ENCODE assay signal across 34 cellular contexts in the genomic region with DNA sequence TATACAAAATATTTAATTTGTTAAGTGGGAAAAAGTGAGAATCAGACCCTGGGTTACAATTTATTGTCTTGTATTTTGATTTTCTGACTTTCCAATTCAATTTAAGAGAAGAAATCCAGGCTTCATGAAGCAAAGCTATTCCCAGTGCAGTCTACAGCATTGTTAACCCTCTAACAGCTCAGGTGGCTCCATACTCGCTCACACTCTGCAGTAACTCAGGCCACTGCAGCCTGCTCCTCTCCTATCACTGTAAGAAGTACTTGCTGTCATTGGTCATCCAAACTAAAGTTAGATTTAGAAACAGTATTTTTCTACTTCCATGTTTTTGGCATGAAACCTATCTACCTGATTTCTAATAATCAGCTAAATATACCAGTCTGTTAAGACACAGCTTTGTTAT.
"Had no signal": no experiment of that assay in that cellular context is flagged by ENCODE, and none has a peak within 500 bp of the region (broad histone marks: within the 10 kb centered on the region; RNA-seq: fewer than 3 reads in every experiment).

No MANE protein-coding gene starts in this region.

- H3K4me3 Mint-ChIP-seq: activated B cell treated with CpG ODN at 0.5 μM for 24 hours; activated CD4-positive, alpha-beta memory T cell treated with anti-CD3 and anti-CD28 coated beads for 36 hours; activated CD4-positive, alpha-beta T cell treated with anti-CD3 and anti-CD28 coated beads, Interleukin-2, amount 10 ng/mL, durations not matched to agents 24 days and 14 days; activated CD8-positive, alpha-beta T cell treated with anti-CD3 and anti-CD28 coated beads for 36 hours; activated naive CD4-positive, alpha-beta T cell treated with anti-CD3 and anti-CD28 coated beads, Interleukin-2, amount 10 ng/mL, durations not matched to agents 7 days and 5 days; activated naive CD8-positive, alpha-beta T cell treated with anti-CD3 and anti-CD28 coated beads for 36 hours; activated T-cell treated with anti-CD3 and anti-CD28 coated beads, Interleukin-2, amount 50 U/mL, for 4 hours; activated T-cell treated with anti-CD3 and anti-CD28 coated beads, Interleukin-2, amount 50 U/mL, for 72 hours; activated T-helper 1 cell treated with anti-CD3 and anti-CD28 coated beads, Interleukin-12 subunit alpha, Interleukin-12 subunit beta, Interleukin-2, Interleukin-4 antibody, amounts not matched to agents 30 ng/mL and 10 ng/mL and 1 ng/mL, durations not matched to agents 14 hours and 24 hours and 36 hours; activated T-helper 17 cell treated with anti-CD3 and anti-CD28 coated beads, Interleukin-2, amount 50 U/mL, for 72 hours; T-helper 1 cell treated with Interleukin-12 subunit alpha and Interleukin-12 subunit beta and Interleukin-4 antibody, amounts not matched to agents 30 μg/mL and 1 μg/mL, for 36 hours; T-helper 2 cell treated with Interferon-gamma antibody and Interleukin-4, amounts not matched to agents 5 μg/mL and 100 μg/mL, for 36 hours had no signal

- H3K27me3 Mint-ChIP-seq: activated B cell treated with CpG ODN at 0.5 μM for 24 hours; activated CD4-positive, alpha-beta memory T cell treated with anti-CD3 and anti-CD28 coated beads for 36 hours; activated CD4-positive, alpha-beta T cell treated with anti-CD3 and anti-CD28 coated beads, Interleukin-2, amount 10 ng/mL, durations not matched to agents 24 days and 14 days; activated CD8-positive, alpha-beta T cell treated with anti-CD3 and anti-CD28 coated beads for 36 hours; activated naive CD4-positive, alpha-beta T cell treated with anti-CD3 and anti-CD28 coated beads, Interleukin-2, amount 10 ng/mL, durations not matched to agents 7 days and 5 days; activated naive CD8-positive, alpha-beta T cell treated with anti-CD3 and anti-CD28 coated beads for 36 hours; activated T-helper 17 cell treated with anti-CD3 and anti-CD28 coated beads, Interleukin-2, amount 50 U/mL, for 72 hours had no signal

- H3K9me3 Mint-ChIP-seq: activated B cell treated with CpG ODN at 0.5 μM for 24 hours; activated CD4-positive, alpha-beta T cell treated with anti-CD3 and anti-CD28 coated beads, Interleukin-2, amount 10 ng/mL, durations not matched to agents 24 days and 14 days; activated naive CD4-positive, alpha-beta T cell treated with anti-CD3 and anti-CD28 coated beads, Interleukin-2, amount 10 ng/mL, durations not matched to agents 7 days and 5 days; activated naive CD8-positive, alpha-beta T cell treated with anti-CD3 and anti-CD28 coated beads for 36 hours; activated T-helper 1 cell treated with anti-CD3 and anti-CD28 coated beads, Interleukin-12 subunit alpha, Interleukin-12 subunit beta, Interleukin-2, Interleukin-4 antibody, amounts not matched to agents 30 ng/mL and 10 ng/mL and 1 ng/mL, durations not matched to agents 14 hours and 24 hours and 36 hours; T-helper 1 cell treated with Interleukin-12 subunit alpha and Interleukin-12 subunit beta and Interleukin-4 antibody, amounts not matched to agents 30 μg/mL and 1 μg/mL, for 36 hours had no signal

- H3K4me3 ChIP-seq: adrenal gland, body of pancreas, breast epithelium had no signal

- H3K27ac Mint-ChIP-seq: activated B cell treated with CpG ODN at 0.5 μM for 24 hours; activated CD4-positive, alpha-beta memory T cell treated with anti-CD3 and anti-CD28 coated beads for 36 hours; activated CD4-positive, alpha-beta T cell treated with anti-CD3 and anti-CD28 coated beads, Interleukin-2, amount 10 ng/mL, durations not matched to agents 24 days and 14 days; activated CD8-positive, alpha-beta T cell treated with anti-CD3 and anti-CD28 coated beads for 36 hours; activated naive CD4-positive, alpha-beta T cell treated with anti-CD3 and anti-CD28 coated beads, Interleukin-2, amount 10 ng/mL, durations not matched to agents 7 days and 5 days; activated naive CD4-positive, alpha-beta T cell treated with anti-CD3 and anti-CD28 coated beads, Interleukin-2, amount 50 U/mL, for 72 hours; activated naive CD8-positive, alpha-beta T cell treated with anti-CD3 and anti-CD28 coated beads for 36 hours; activated T-cell treated with anti-CD3 and anti-CD28 coated beads, Interleukin-2, amount 50 U/mL, for 72 hours; activated T-helper 1 cell treated with anti-CD3 and anti-CD28 coated beads, Interleukin-12 subunit alpha, Interleukin-12 subunit beta, Interleukin-2, Interleukin-4 antibody, amounts not matched to agents 30 ng/mL and 10 ng/mL and 1 ng/mL, durations not matched to agents 14 hours and 24 hours and 36 hours; activated T-helper 17 cell treated with anti-CD3 and anti-CD28 coated beads, Interleukin-2, amount 50 U/mL, for 72 hours; T-helper 1 cell treated with Interleukin-12 subunit alpha and Interleukin-12 subunit beta and Interleukin-4 antibody, amounts not matched to agents 30 μg/mL and 1 μg/mL, for 36 hours; T-helper 2 cell treated with Interferon-gamma antibody and Interleukin-4, amounts not matched to agents 5 μg/mL and 100 μg/mL, for 36 hours had no signal

- DNase-seq: activated B cell treated with CpG ODN at 0.5 μM for 24 hours; activated CD4-positive, alpha-beta memory T cell treated with anti-CD3 and anti-CD28 coated beads for 36 hours; activated CD4-positive, alpha-beta T cell treated with anti-CD3 and anti-CD28 coated beads for 4 hours; activated CD4-positive, alpha-beta T cell treated with anti-CD3 and anti-CD28 coated beads, Interleukin-2, amount 10 ng/mL, durations not matched to agents 24 days and 14 days; activated CD4-positive, alpha-beta T cell treated with anti-CD3 and anti-CD28 coated beads, Interleukin-2, amount 50 U/mL, for 1 hour; activated CD4-positive, alpha-beta T cell treated with anti-CD3 and anti-CD28 coated beads, Interleukin-2, amount 50 U/mL, for 4 hours; activated CD4-positive, CD25-positive, alpha-beta regulatory T cell treated with anti-CD3 and anti-CD28 coated beads, Interleukin-2, amount 50 U/mL, for 72 hours; activated CD8-positive, alpha-beta memory T cell treated with anti-CD3 and anti-CD28 coated beads, Interleukin-2, amount 50 U/mL, for 4 hours; activated CD8-positive, alpha-beta T cell treated with anti-CD3 and anti-CD28 coated beads for 36 hours; activated effector memory CD4-positive, alpha-beta T cell treated with anti-CD3 and anti-CD28 coated beads, Interleukin-2, amount 50 U/mL, for 16 hours; activated gamma-delta T cell treated with Interleukin-2 at 50 U/mL for 16 hours; activated naive CD4-positive, alpha-beta T cell; activated naive CD4-positive, alpha-beta T cell treated with anti-CD3 and anti-CD28 coated beads, Interleukin-2, amount 10 ng/mL, durations not matched to agents 7 days and 5 days; activated naive CD8-positive, alpha-beta T cell treated with anti-CD3 and anti-CD28 coated beads for 36 hours; activated T-cell treated with anti-CD3 and anti-CD28 coated beads for 4 hours; activated T-cell treated with anti-CD3 and anti-CD28 coated beads, Interleukin-2, amount 50 U/mL, for 1 hour; activated T-cell treated with anti-CD3 and anti-CD28 coated beads, Interleukin-2, amount 50 U/mL, for 4 hours; activated T-cell treated with anti-CD3 and anti-CD28 coated beads, Interleukin-2, amount 50 U/mL, for 72 hours; adrenal gland; amniotic stem cell; aorta; body of pancreas; brain microvascular endothelial cell; central memory CD4-positive, alpha-beta T cell; T-helper 1 cell; T-helper 2 cell; T-helper 9 cell; WERI-Rb-1 had no signal

- H3K27me3 ChIP-seq: adrenal gland, body of pancreas, brain microvascular endothelial cell, breast epithelium had no signal

- H3K36me3 Mint-ChIP-seq: activated CD4-positive, alpha-beta memory T cell treated with anti-CD3 and anti-CD28 coated beads for 36 hours; activated naive CD4-positive, alpha-beta T cell treated with anti-CD3 and anti-CD28 coated beads, Interleukin-2, amount 10 ng/mL, durations not matched to agents 7 days and 5 days; activated naive CD4-positive, alpha-beta T cell treated with anti-CD3 and anti-CD28 coated beads, Interleukin-2, amount 50 U/mL, for 72 hours; activated naive CD8-positive, alpha-beta T cell treated with anti-CD3 and anti-CD28 coated beads for 36 hours had no signal

- H3K27ac ChIP-seq: adrenal gland, body of pancreas, brain microvascular endothelial cell, breast epithelium, WERI-Rb-1 had no signal

- H3K4me1 ChIP-seq: body of pancreas, breast epithelium had no signal

- ATAC-seq: activated CD8-positive, alpha-beta T cell treated with anti-CD3 and anti-CD28 coated beads for 36 hours; activated naive CD4-positive, alpha-beta T cell treated with anti-CD3 and anti-CD28 coated beads, Interleukin-2, amount 50 U/mL, for 72 hours; activated T-cell treated with anti-CD3 and anti-CD28 coated beads, Interleukin-2, amount 50 U/mL, for 4 hours; activated T-cell treated with anti-CD3 and anti-CD28 coated beads, Interleukin-2, amount 50 U/mL, for 72 hours; activated T-helper 17 cell treated with anti-CD3 and anti-CD28 coated beads, Interleukin-2, amount 50 U/mL, for 72 hours; body of pancreas had no signal

- H3K4me1 Mint-ChIP-seq: activated B cell treated with CpG ODN at 0.5 μM for 24 hours; activated CD4-positive, alpha-beta T cell treated with anti-CD3 and anti-CD28 coated beads, Interleukin-2, amount 10 ng/mL, durations not matched to agents 24 days and 14 days; activated naive CD4-positive, alpha-beta T cell treated with anti-CD3 and anti-CD28 coated beads, Interleukin-2, amount 10 ng/mL, durations not matched to agents 7 days and 5 days; activated naive CD8-positive, alpha-beta T cell treated with anti-CD3 and anti-CD28 coated beads for 36 hours; activated T-helper 17 cell treated with anti-CD3 and anti-CD28 coated beads, Interleukin-2, amount 50 U/mL, for 72 hours had no signal

- H3K9me3 ChIP-seq: adrenal gland, body of pancreas, breast epithelium had no signal

- H3K36me3 ChIP-seq: adrenal gland, brain microvascular endothelial cell, breast epithelium, WERI-Rb-1 had no signal
